In the genomic region with DNA sequence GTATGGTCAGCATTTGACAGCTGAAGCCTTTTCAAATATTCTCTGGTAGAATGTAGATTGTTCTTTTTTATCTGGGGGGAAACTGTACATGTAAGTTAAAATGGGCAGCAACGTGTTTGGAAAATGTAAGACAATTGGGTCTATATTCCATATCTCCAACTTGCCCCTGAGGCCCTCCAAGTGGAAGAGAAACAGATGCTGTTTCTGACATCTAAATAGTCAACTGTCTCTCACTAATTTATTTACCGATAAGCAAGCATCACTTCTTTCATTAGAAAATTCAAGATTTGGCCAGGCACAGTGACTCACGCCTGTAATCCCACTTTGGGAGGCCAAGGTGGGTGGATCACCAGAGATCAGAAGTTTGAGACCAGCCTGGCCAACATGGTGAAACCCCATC, we compare ENCODE assay signal across 2 cellular contexts.
TF ChIP-seq lines count a peak whose summit lies in the region.

No MANE protein-coding gene starts in this region.

TF ChIP-seq in SK-N-SH, 30 proteins besides CTCF, POLR2A, EP300 and RAD21 (continued from another document):
- TF ChIP-seq ZBTB33 (IDR thresholded peaks at IDR 0.05; ENCODE audit: borderline replicate concordance, low read depth) (no peak), EZH2phosphoT487 (IDR thresholded peaks at IDR 0.05; ENCODE audit: borderline replicate concordance, low read depth) (no peak)

TF ChIP-seq in SK-N-SH treated with all-trans-retinoic acid at 6 μM for 48 hours, 23 proteins besides CTCF, POLR2A, EP300 and RAD21 (continued from another document):
- TF ChIP-seq TSHZ2 (CRISPR knock-in tag; IDR thresholded peaks at IDR 0.05) (no peak), ESRRG (CRISPR knock-in tag; IDR thresholded peaks at IDR 0.05) (no peak)
